ENCODE assay signal across 32 cellular contexts in genomic region chr12:53940448-53941014, GRCh38. TPM values are rescaled to one million over a fixed set of nuclear protein-coding genes. Genes with fewer than 3 reads are reported as not detected.
DNase-seq lines count a peak whose midpoint lies in the region; ATAC-seq, FAIRE-seq and TF ChIP-seq lines count a peak whose summit lies in the region.
"Had no signal": no experiment of that assay in that cellular context is flagged by ENCODE, and none has a peak within 500 bp of the region (broad histone marks: within the 10 kb centered on the region; RNA-seq: fewer than 3 reads in every experiment).

No MANE protein-coding gene starts in this region.

- CTCF ChIA-PET in H1 (lab: Charles Lee; ENCODE audit: partially characterized antibody): interaction anchor here (0.6 to 2.5 kb wide), 8 partner anchors 12 to 183 kb away, joined by 3 to 9 read pairs (median 4); partner anchors contain the start of gene HOXC10

- no peak overlapping the region for H3K4me2 ChIP-seq in H1 (ENCODE audit: insufficient read depth in 1 of 2, low read depth in 2 of 2, low read length in 2 of 2)
- H3K4me2 ChIP-seq: BLaER1 had no signal

- no peak overlapping the region for H2BK20ac ChIP-seq in H1 (ENCODE audit: low read length)

- no peak overlapping the region for H3K14ac ChIP-seq in H1 (ENCODE audit: insufficient read length)

- ATAC-seq in HG02571 (IDR thresholded peaks at IDR 0.05; ENCODE audit: unreplicated experiment): no peak
- ATAC-seq: activated CD8-positive, alpha-beta T cell treated with anti-CD3 and anti-CD28 coated beads for 36 hours; heart left ventricle; natural killer cell had no signal

- no peaks in the 10 kb centered on the region for H3K79me1 ChIP-seq in H1 (ENCODE audit: low read depth, low read length)

- H3K9ac ChIP-seq in NT2/D1 (ENCODE audit: insufficient read length, low read depth): no peak overlapping the region
- H3K9ac ChIP-seq in H1 (replicated peaks in 1 of 4; ENCODE audit: extremely low read depth in 1 of 4, low read depth in 3 of 4, low read length in 3 of 4): no peak overlapping the region
- H3K9ac ChIP-seq: BLaER1 had no signal

- no peak for TF ChIP-seq RAD21 in H1 (IDR thresholded peaks at IDR 0.05 in 1 of 2, conservative IDR thresholded peaks at IDR 0.05 in 1 of 2; ENCODE audit: low read depth in 2 of 2, low read length in 2 of 2)

- TF ChIP-seq CTCF in C4-2B (conservative IDR thresholded peaks at IDR 0.05) (no peak), H1 (IDR thresholded peaks at IDR 0.05; ENCODE audit: control extremely low read depth in 1 of 3, insufficient read depth in 1 of 3, low read depth in 1 of 3, low read length in 3 of 3) (no peak)

- H2AFZ ChIP-seq in H1 (ENCODE audit: low read length): no peak overlapping the region

- H2AK5ac ChIP-seq in H1 (ENCODE audit: low read depth, low read length): no peak overlapping the region

- H3K9me3 ChIP-seq in NT2/D1 (ENCODE audit: insufficient read depth, low read length): no peaks in the 10 kb centered on the region
- H3K9me3 ChIP-seq in H1 (ENCODE audit: insufficient read depth in 2 of 2, low read depth in 1 of 2, low read length in 1 of 2): no peaks in the 10 kb centered on the region
- H3K9me3 ChIP-seq: heart left ventricle, left lung, pancreas, stomach, upper lobe of left lung had no signal

- no peak overlapping the region for H3K23ac ChIP-seq in H1 (ENCODE audit: insufficient read length)

- no peak overlapping the region for H3K18ac ChIP-seq in H1 (ENCODE audit: extremely low read depth, low read length)

- H3K4me3 ChIP-seq in NT2/D1 (ENCODE audit: insufficient read length, low read depth): peak overlapping the region; percentile 44
- H3K4me3 ChIP-seq in H1 (ENCODE audit: extremely low read depth in 1 of 4, insufficient read depth in 2 of 4, low read depth in 3 of 4, low read length in 4 of 4): no peak overlapping the region
- H3K4me3 ChIP-seq in skeletal muscle cell (ENCODE audit: low read depth, low read length): peak overlapping the region; percentile 16
- H3K4me3 ChIP-seq: BLaER1, heart left ventricle, left lung, pancreas, stomach, upper lobe of left lung had no signal

- no peak overlapping the region for H3K4ac ChIP-seq in H1 (replicated peaks; ENCODE audit: insufficient read length, low read depth, low read length)

- H4K5ac ChIP-seq in H1 (ENCODE audit: insufficient read length, low read depth, low read length): no peak overlapping the region

- peaks cover 16 to 24% of the 10 kb centered on the region in 2 experiments for H4K20me1 ChIP-seq in H1 (replicated peaks in 1 of 2; ENCODE audit: control insufficient read depth in 1 of 2, insufficient read depth in 2 of 2, low read length in 2 of 2)

- H3K79me2 ChIP-seq in H1 (ENCODE audit: control insufficient read depth in 1 of 2, insufficient read depth in 2 of 2, low read length in 2 of 2): no peaks in the 10 kb centered on the region

- no peaks in the 10 kb centered on the region for H3K23me2 ChIP-seq in H1 (ENCODE audit: low read depth, low read length)

- H3K36me3 ChIP-seq in NT2/D1 (ENCODE audit: insufficient read depth, insufficient read length, low read length) (peaks cover 5% of the 10 kb centered on the region), H1 (ENCODE audit: control insufficient read depth in 2 of 4, insufficient read depth in 4 of 4, low read length in 3 of 4) (peaks cover 0 to 4% (median 0%) of the 10 kb centered on the region in 4 experiments; a peak in 1 of 8 replicates)
- H3K36me3 ChIP-seq: BLaER1, heart left ventricle, left lung, pancreas, stomach, upper lobe of left lung had no signal

- no peak overlapping the region for H4K91ac ChIP-seq in H1 (replicated peaks; ENCODE audit: insufficient read length, low read length)

- H4K8ac ChIP-seq in H1 (ENCODE audit: extremely low read depth, insufficient read depth, low read length): no peak overlapping the region

- no peak overlapping the region for H2BK15ac ChIP-seq in H1 (ENCODE audit: low read length)

- H3K56ac ChIP-seq in H1 (replicated peaks; ENCODE audit: insufficient read length, low read depth, low read length): no peak overlapping the region

- H3K4me1 ChIP-seq in NT2/D1 (ENCODE audit: insufficient read depth, insufficient read length) (peaks cover 2% of the 10 kb centered on the region), H1 (replicated peaks in 1 of 4; ENCODE audit: control insufficient read depth in 3 of 4, insufficient read depth in 4 of 4, low read length in 3 of 4) (peaks cover 0 to 6% (median 5%) of the 10 kb centered on the region in 4 experiments; a peak in 4 of 7 replicates)
- H3K4me1 ChIP-seq: BLaER1, left lung, pancreas had no signal

- TF ChIP-seq POLR2A in H1 (IDR thresholded peaks at IDR 0.05; ENCODE audit: control extremely low read depth in 1 of 2, low read depth in 2 of 2, low read length in 2 of 2) (no peak), H54 (IDR thresholded peaks at IDR 0.05; ENCODE audit: low read depth, low read length) (no peak)

- H3K27ac ChIP-seq in C4-2B: peak overlapping the region; percentile 77; the same call in 1 of the 2 replicates
- no peak overlapping the region for H3K27ac ChIP-seq in H1 (ENCODE audit: low read depth, low read length)
- H3K27ac ChIP-seq: BLaER1, heart left ventricle, left lung, pancreas, stomach, upper lobe of left lung had no signal

- 19% methylated on average over 8 of the region's 9 CpGs; no CpG with 5 or more reads in 1 of the 2 experiments for WGBS in H1 (ENCODE audit: extremely low coverage in 1 of 2, insufficient coverage in 1 of 2, insufficient read length in 1 of 2, insufficient replicate concordance in 2 of 2, low coverage in 1 of 2, low lambda C conversion rate in 2 of 2, missing lambda C conversion rate in 1 of 2), 2 experiments

- no peak for TF ChIP-seq EP300 in H1 (IDR thresholded peaks at IDR 0.05; ENCODE audit: borderline replicate concordance in 1 of 2, low read depth in 2 of 2, low read length in 2 of 2)

- peaks cover 59% of the 10 kb centered on the region for H3K27me3 ChIP-seq in NT2/D1 (ENCODE audit: insufficient read depth, insufficient read length)
- H3K27me3 ChIP-seq in H1 (replicated peaks in 1 of 4; ENCODE audit: control insufficient read depth in 3 of 4, extremely low read depth in 1 of 4, insufficient read depth in 3 of 4, low read length in 3 of 4): peaks cover 91 to 100% (median 97%) of the 10 kb centered on the region in 4 experiments

- no peak overlapping the region for H2BK5ac ChIP-seq in H1 (ENCODE audit: low read depth, low read length)

- no peak for DNase-seq in NT2/D1 (ENCODE audit: low read depth, low spot score)
- peak in 1 of 2 experiments; percentile 49 for DNase-seq in H1 (ENCODE audit: low read depth in 1 of 2, low spot score in 2 of 2)
- DNase-seq in skeletal muscle cell (ENCODE audit: low read depth): no peak
- no peak for DNase-seq in H54 (ENCODE audit: insufficient read length, low spot score)
- no peak for DNase-seq in activated CD4-positive, CD25-positive, alpha-beta regulatory T cell treated with anti-CD3 and anti-CD28 coated beads, Interleukin-2, amount 50 U/mL, for 72 hours
- no peak for DNase-seq in nucleus accumbens (lab: John Stamatoyannopoulos, UW)
- DNase-seq: ACHN; activated CD4-positive, alpha-beta T cell treated with anti-CD3 and anti-CD28 coated beads for 1 hour; activated CD8-positive, alpha-beta T cell treated with anti-CD3 and anti-CD28 coated beads for 36 hours; activated gamma-delta T cell treated with Interleukin-2 at 50 U/mL for 16 hours; DND-41; effector CD8-positive, alpha-beta T cell; foreskin fibroblast; GOT3; heart left ventricle; Karpas-422; natural killer cell; NCI-H1048; NCI-H1930; NCI-H69; pancreas; right cardiac atrium; Right ventricle myocardium superior; stimulated activated CD8-positive, alpha-beta memory T cell treated with anti-CD3 and anti-CD28 coated beads, Interleukin-4, amount 100 ng/mL, for 48 hours; stomach had no signal

- H2BK120ac ChIP-seq in H1 (replicated peaks; ENCODE audit: low read depth, low read length): no peak overlapping the region

- no peak for FAIRE-seq in H1 (lab: Jason Lieb, UNC)
- no peak for FAIRE-seq in H54 (lab: Jason Lieb, UNC)
- FAIRE-seq: pancreas had no signal

- H2BK12ac ChIP-seq in H1 (ENCODE audit: low read depth, low read length): 0 out of 2 replicates have a peak overlapping the region, but pooled peaks have one; percentile 6

- POLR2A ChIA-PET in H1 (lab: Charles Lee; ENCODE audit: partially characterized antibody): interaction anchor here (1.0 to 1.2 kb wide), 2 partner anchors 13 to 28 kb away, joined by 3 read pairs; no protein-coding TSS in a partner anchor

RNA-seq across cellular contexts. Expression of gene HOXC13, which starts 1.9 kb away (rescaled TPM):
- total RNA-seq in H1 (2021; fragmentation: NEBNext Ultra II Directional; extraction: Animal tissue kit (Norgen Biotek cat#: 25700)): 0.13 TPM in 1 of 2 replicates, not detected in the other
- 0.02 TPM in 1 of 2 replicates, not detected in the other for polyA plus RNA-seq in H1 (2011; rRNA removed)
- polyA plus RNA-seq in H1 (2011; cell fraction: cytosol; rRNA removed): not detected
- polyA plus RNA-seq in H1 (2011; cell fraction: nucleus; rRNA removed): not detected
- not detected in 4 replicates for polyA plus RNA-seq in H1 (2012, experiment 1 of 2)
- 0.10 TPM for polyA plus RNA-seq in H1 (2012, experiment 2 of 2)
- polyA plus RNA-seq in H1 (2013, experiment 1 of 2): 0.02 TPM
- polyA plus RNA-seq in H1 (2013, experiment 2 of 2): not detected
- polyA minus RNA-seq in H1 (2011; rRNA and poly(A)+ RNA removed): not detected in 2 replicates
- polyA minus RNA-seq in H1 (2011; cell fraction: cytosol; rRNA and poly(A)+ RNA removed): not detected
- polyA minus RNA-seq in H1 (2011; cell fraction: nucleus; rRNA and poly(A)+ RNA removed): not detected
- total RNA-seq: activated CD8-positive, alpha-beta T cell treated with anti-CD3 and anti-CD28 coated beads for 36 hours; heart left ventricle; left lung; mesenteric fat pad; natural killer cell; right cardiac atrium; Right ventricle myocardium superior; stomach; upper lobe of left lung had no signal
- polyA plus RNA-seq: heart left ventricle, pancreas, right cardiac atrium, stomach had no signal

RNA-seq across cellular contexts. Expression of gene HOXC12, which starts 14.2 kb away (rescaled TPM):
- not detected in 2 replicates for total RNA-seq in H1 (2021; fragmentation: NEBNext Ultra II Directional; extraction: Animal tissue kit (Norgen Biotek cat#: 25700))
- not detected in 2 replicates for polyA plus RNA-seq in H1 (2011; rRNA removed)
- polyA plus RNA-seq in H1 (2011; cell fraction: cytosol; rRNA removed): not detected
- not detected for polyA plus RNA-seq in H1 (2011; cell fraction: nucleus; rRNA removed)
- polyA plus RNA-seq in H1 (2012, experiment 1 of 2): not detected in 4 replicates
- not detected for polyA plus RNA-seq in H1 (2012, experiment 2 of 2)
- polyA plus RNA-seq in H1 (2013, experiment 1 of 2): not detected
- not detected for polyA plus RNA-seq in H1 (2013, experiment 2 of 2)
- not detected in 2 replicates for polyA minus RNA-seq in H1 (2011; rRNA and poly(A)+ RNA removed)
- not detected for polyA minus RNA-seq in H1 (2011; cell fraction: cytosol; rRNA and poly(A)+ RNA removed)
- polyA minus RNA-seq in H1 (2011; cell fraction: nucleus; rRNA and poly(A)+ RNA removed): not detected
- total RNA-seq: activated CD8-positive, alpha-beta T cell treated with anti-CD3 and anti-CD28 coated beads for 36 hours; heart left ventricle; left lung; mesenteric fat pad; natural killer cell; pancreas; right cardiac atrium; Right ventricle myocardium superior; stomach; upper lobe of left lung had no signal
- polyA plus RNA-seq: esophagus, heart left ventricle, pancreas, right cardiac atrium, stomach had no signal

RNA-seq across cellular contexts. Expression of gene HOXC11, which starts 32.4 kb away (rescaled TPM):
- not detected in 2 replicates for total RNA-seq in H1 (2021; fragmentation: NEBNext Ultra II Directional; extraction: Animal tissue kit (Norgen Biotek cat#: 25700))
- not detected in 2 replicates for polyA plus RNA-seq in H1 (2011; rRNA removed)
- polyA plus RNA-seq in H1 (2011; cell fraction: cytosol; rRNA removed): not detected
- polyA plus RNA-seq in H1 (2011; cell fraction: nucleus; rRNA removed): not detected
- not detected in 4 replicates for polyA plus RNA-seq in H1 (2012, experiment 1 of 2)
- polyA plus RNA-seq in H1 (2012, experiment 2 of 2): not detected
- not detected for polyA plus RNA-seq in H1 (2013, experiment 1 of 2)
- polyA plus RNA-seq in H1 (2013, experiment 2 of 2): not detected
- not detected in 2 replicates for polyA minus RNA-seq in H1 (2011; rRNA and poly(A)+ RNA removed)
- 0.88 TPM for polyA minus RNA-seq in H1 (2011; cell fraction: cytosol; rRNA and poly(A)+ RNA removed)
- polyA minus RNA-seq in H1 (2011; cell fraction: nucleus; rRNA and poly(A)+ RNA removed): 0.40 TPM
- total RNA-seq: activated CD8-positive, alpha-beta T cell treated with anti-CD3 and anti-CD28 coated beads for 36 hours; heart left ventricle; left lung; mesenteric fat pad; natural killer cell; pancreas; right cardiac atrium; Right ventricle myocardium superior; stomach; upper lobe of left lung had no signal
- polyA plus RNA-seq: esophagus, heart left ventricle, pancreas, right cardiac atrium, stomach had no signal

RNA-seq across cellular contexts. Expression of gene HOTAIR, which starts 34.2 kb away (rescaled TPM):
- total RNA-seq in H1 (2021; fragmentation: NEBNext Ultra II Directional; extraction: Animal tissue kit (Norgen Biotek cat#: 25700)): not detected in 2 replicates
- polyA plus RNA-seq in H1 (2011; rRNA removed): not detected in 2 replicates
- not detected for polyA plus RNA-seq in H1 (2011; cell fraction: cytosol; rRNA removed)
- polyA plus RNA-seq in H1 (2011; cell fraction: nucleus; rRNA removed): not detected
- polyA plus RNA-seq in H1 (2012, experiment 1 of 2): not detected in 4 replicates
- not detected for polyA plus RNA-seq in H1 (2012, experiment 2 of 2)
- not detected for polyA plus RNA-seq in H1 (2013, experiment 1 of 2)
- not detected for polyA plus RNA-seq in H1 (2013, experiment 2 of 2)
- not detected in 2 replicates for polyA minus RNA-seq in H1 (2011; rRNA and poly(A)+ RNA removed)
- not detected for polyA minus RNA-seq in H1 (2011; cell fraction: cytosol; rRNA and poly(A)+ RNA removed)
- polyA minus RNA-seq in H1 (2011; cell fraction: nucleus; rRNA and poly(A)+ RNA removed): not detected
- total RNA-seq: activated CD8-positive, alpha-beta T cell treated with anti-CD3 and anti-CD28 coated beads for 36 hours; heart left ventricle; left lung; mesenteric fat pad; natural killer cell; pancreas; right cardiac atrium; Right ventricle myocardium superior; stomach; upper lobe of left lung had no signal
- polyA plus RNA-seq: esophagus, heart left ventricle, pancreas, right cardiac atrium, stomach had no signal

RNA-seq across cellular contexts. Expression of gene HOXC10, which starts 44.4 kb away (rescaled TPM):
- total RNA-seq in H1 (2021; fragmentation: NEBNext Ultra II Directional; extraction: Animal tissue kit (Norgen Biotek cat#: 25700)): not detected in 2 replicates
- polyA plus RNA-seq in H1 (2011; rRNA removed): not detected in 2 replicates
- not detected for polyA plus RNA-seq in H1 (2011; cell fraction: cytosol; rRNA removed)
- not detected for polyA plus RNA-seq in H1 (2011; cell fraction: nucleus; rRNA removed)
- polyA plus RNA-seq in H1 (2012, experiment 1 of 2): not detected in 4 replicates
- polyA plus RNA-seq in H1 (2012, experiment 2 of 2): 0.20 TPM
- polyA plus RNA-seq in H1 (2013, experiment 1 of 2): not detected
- not detected for polyA plus RNA-seq in H1 (2013, experiment 2 of 2)
- polyA minus RNA-seq in H1 (2011; rRNA and poly(A)+ RNA removed): not detected in 2 replicates
- polyA minus RNA-seq in H1 (2011; cell fraction: cytosol; rRNA and poly(A)+ RNA removed): not detected
- not detected for polyA minus RNA-seq in H1 (2011; cell fraction: nucleus; rRNA and poly(A)+ RNA removed)
- total RNA-seq: activated CD8-positive, alpha-beta T cell treated with anti-CD3 and anti-CD28 coated beads for 36 hours; heart left ventricle; left lung; natural killer cell; right cardiac atrium; Right ventricle myocardium superior; stomach; upper lobe of left lung had no signal
- polyA plus RNA-seq: heart left ventricle, right cardiac atrium, stomach had no signal

Comparison
In these comparisons a context has a peak if more than half of its experiments do, and no peak if none do; other contexts are left out.
1. H3K4me3 ChIP-seq: peak in NT2/D1 (single experiment) and skeletal muscle cell (single experiment); none in H1 (0 of 4).